8 cellular contexts compared by ENCODE assay signal in genomic region chr5:43008369-43009158, GRCh38. TPM values are rescaled to one million over a fixed set of nuclear protein-coding genes. Genes with fewer than 3 reads are reported as not detected.
DNase-seq lines count a peak whose midpoint lies in the region; ATAC-seq, FAIRE-seq and TF ChIP-seq lines count a peak whose summit lies in the region.

No MANE protein-coding gene starts in this region.

- peak; percentile 35 for ATAC-seq in GM18861 (IDR thresholded peaks at IDR 0.05; ENCODE audit: unreplicated experiment)
- ATAC-seq in HG03108 (IDR thresholded peaks at IDR 0.05; ENCODE audit: unreplicated experiment): peak; percentile 30

- intact Hi-C loops in mammary epithelial cell (cut with micrococcal nuclease): no loop called here
- intact Hi-C loops in kidney (cut with DNase I): no loop called here

- DNase-seq in NCI-H2227 (lab: John Stamatoyannopoulos, UW; ENCODE audit: unreplicated experiment) (peak; percentile 98), WERI-Rb-1 (no peak), mammary epithelial cell (peak; percentile 50), kidney (peak; percentile 93)
- DNase-seq in stimulated activated CD4-positive, alpha-beta T cell treated with anti-CD3 and anti-CD28 coated beads, Interleukin-15, amount 100 ng/mL, for 24 hours: peak; percentile 93

- H3K36me3 ChIP-seq in WERI-Rb-1 (no peaks in the 10 kb centered on the region), mammary epithelial cell (ENCODE audit: insufficient read depth, low read length) (no peaks in the 10 kb centered on the region), kidney (ENCODE audit: control insufficient read depth in 1 of 2, insufficient read depth in 2 of 2, low read length in 2 of 2) (no peaks in the 10 kb centered on the region)

- CTCF ChIA-PET in mammary epithelial cell (lab: Charles Lee; ENCODE audit: low non-redundant PET): no interaction called here

- 20% methylated on average over 25 of the region's 35 CpGs for WGBS in mammary epithelial cell (ENCODE audit: low coverage, missing lambda C conversion rate)

- H3K4me1 ChIP-seq in mammary epithelial cell (ENCODE audit: insufficient read depth, low read length) (peaks cover 5% of the 10 kb centered on the region), kidney (ENCODE audit: control insufficient read depth in 1 of 2, insufficient read depth in 1 of 2, low read depth in 1 of 2, low read length in 2 of 2) (no peaks in the 10 kb centered on the region)

- H3K27me3 ChIP-seq in WERI-Rb-1 (ENCODE audit: insufficient read depth, low read depth, severe bottlenecking) (peaks cover 84% of the 10 kb centered on the region), mammary epithelial cell (ENCODE audit: insufficient read depth, low read length) (no peaks in the 10 kb centered on the region)

- BruUV-seq in mammary epithelial cell (replicated peaks; lab: Mats Ljungman, UMichigan): no TSS peak

- peak overlapping the region; percentile 61 for H3K4me2 ChIP-seq in mammary epithelial cell (ENCODE audit: insufficient read depth, low read depth, low read length)

- peak; percentile 6 for FAIRE-seq in A204.1 (lab: Jason Lieb, UNC)
- no peak for FAIRE-seq in kidney (lab: Jason Lieb, UNC)

- no peaks in the 10 kb centered on the region for H4K20me1 ChIP-seq in mammary epithelial cell (ENCODE audit: insufficient read depth, low read length)

- H3K79me2 ChIP-seq in mammary epithelial cell (ENCODE audit: insufficient read depth, low read length): no peaks in the 10 kb centered on the region

- TF ChIP-seq CTCF in WERI-Rb-1 (IDR thresholded peaks at IDR 0.05; ENCODE audit: low read depth, low read length) (no peak), mammary epithelial cell (conservative IDR thresholded peaks at IDR 0.05 in 1 of 2, IDR thresholded peaks at IDR 0.05 in 1 of 2; ENCODE audit: extremely low read depth in 1 of 2, insufficient read depth in 1 of 2, low read depth in 1 of 2, low read length in 2 of 2) (no peak), kidney (IDR thresholded peaks at IDR 0.05; ENCODE audit: borderline replicate concordance, extremely low read depth, insufficient read depth) (no peak)

- in situ Hi-C loops in mammary epithelial cell (cut with MboI; ENCODE audit: low sequenced_read_pairs in 2 of 2): no loop called here

- H3K27ac ChIP-seq in WERI-Rb-1 (no peak overlapping the region), mammary epithelial cell (ENCODE audit: insufficient read depth, low read depth, low read length) (no peak overlapping the region), kidney (ENCODE audit: low read depth in 2 of 2, low read length in 2 of 2) (peak overlapping the region; percentile 38 to 84)

- H3K9me3 ChIP-seq in WERI-Rb-1 (ENCODE audit: severe bottlenecking): peaks cover 26% of the 10 kb centered on the region
- H3K9me3 ChIP-seq in mammary epithelial cell (replicated peaks; ENCODE audit: insufficient read depth, low read length): no peaks in the 10 kb centered on the region
- H3K9me3 ChIP-seq in kidney (ENCODE audit: control insufficient read depth in 1 of 2, low read length in 2 of 2): no peaks in the 10 kb centered on the region

- H3K4me3 ChIP-seq in WERI-Rb-1 (ENCODE audit: low read depth, low read length) (peak overlapping the region; percentile 2), mammary epithelial cell (replicated peaks in 1 of 3; ENCODE audit: insufficient read depth in 1 of 3, low read depth in 2 of 3, low read length in 3 of 3) (peak overlapping the region; percentile 23 to 44 (median 41)), kidney (ENCODE audit: low read length in 2 of 2) (peak overlapping the region; percentile 56 to 70)

- dilution Hi-C loops in mammary epithelial cell (cut with HindIII; ENCODE audit: low sequenced_read_pairs): no loop called here

- H2AFZ ChIP-seq in mammary epithelial cell (ENCODE audit: low read depth, low read length): peak overlapping the region; percentile 95

- H3K9ac ChIP-seq in mammary epithelial cell (ENCODE audit: insufficient read depth, low read length) (no peak overlapping the region), kidney (ENCODE audit: low read length in 2 of 2) (peak overlapping the region; percentile 17 to 67)

RNA-seq across cellular contexts. Expression of gene ANXA2R, which starts 31.6 kb away (rescaled TPM):
- total RNA-seq in mammary epithelial cell: 1 to 10 TPM; 2.2 TPM
- 0.07 TPM for polyA plus RNA-seq in mammary epithelial cell
- polyA minus RNA-seq in mammary epithelial cell: not detected
- 4.6 TPM for total RNA-seq in kidney
- polyA plus RNA-seq in kidney (ENCODE audit: insufficient read depth, low read depth, low replicate concordance): 2.0 TPM

Comparison
In these comparisons a context has a peak if more than half of its experiments do, and no peak if none do; other contexts are left out.
1. H3K27ac ChIP-seq: peak in kidney (2 of 2); none in WERI-Rb-1 (single experiment) and mammary epithelial cell (single experiment).
2. H3K4me3 ChIP-seq: peak in every context shown above with its lines; median percentile 63 in kidney; 41 in mammary epithelial cell; 2 in WERI-Rb-1.